In genomic region chr15:51658664-51659063, GRCh38 we compare ENCODE assay signal across 28 cellular contexts. TPM values are rescaled to one million over a fixed set of nuclear protein-coding genes. Genes with fewer than 3 reads are reported as not detected.
DNase-seq lines count a peak whose midpoint lies in the region; TF ChIP-seq lines count a peak whose summit lies in the region.
"Had no signal": no experiment of that assay in that cellular context is flagged by ENCODE, and none has a peak within 500 bp of the region (broad histone marks: within the 10 kb centered on the region; RNA-seq: fewer than 3 reads in every experiment).

No MANE protein-coding gene starts in this region.

- no peak overlapping the region for H3K27ac Mint-ChIP-seq in endodermal cell
- H3K27ac Mint-ChIP-seq: activated naive CD4-positive, alpha-beta T cell treated with anti-CD3 and anti-CD28 coated beads, Interleukin-2, amount 10 ng/mL, durations not matched to agents 7 days and 5 days; activated T-cell treated with anti-CD3 and anti-CD28 coated beads, Interleukin-2, amount 50 U/mL, for 72 hours; H9; nephron; stimulated activated naive CD8-positive, alpha-beta T cell treated with anti-CD3 and anti-CD28 coated beads, Interleukin-15, Interleukin-2, amounts not matched to agents 100 ng/mL and 50 ng/mL, for 24 hours; T-cell had no signal

- H3K27ac ChIP-seq in SJCRH30: no peak overlapping the region
- H3K27ac ChIP-seq in endodermal cell (ENCODE audit: low read depth, low read length): no peak overlapping the region
- H3K27ac ChIP-seq: heart left ventricle, parathyroid adenoma, right lobe of liver, thyroid gland had no signal

- no peaks in the 10 kb centered on the region for H3K27me3 ChIP-seq in SJCRH30
- no peaks in the 10 kb centered on the region for H3K27me3 ChIP-seq in endodermal cell (ENCODE audit: control insufficient read depth, insufficient read depth, low read length, poor library complexity, severe bottlenecking)
- H3K27me3 ChIP-seq: BE2C, heart left ventricle, MG63, right lobe of liver, thyroid gland had no signal

- peaks cover 2% of the 10 kb centered on the region for H3K27me3 Mint-ChIP-seq in endodermal cell (ENCODE audit: insufficient read depth)
- H3K27me3 Mint-ChIP-seq: stimulated activated naive CD8-positive, alpha-beta T cell treated with anti-CD3 and anti-CD28 coated beads, Interleukin-15, Interleukin-2, amounts not matched to agents 100 ng/mL and 50 ng/mL, for 24 hours; T-cell had no signal

- no peak overlapping the region for H3K9ac ChIP-seq in endodermal cell (ENCODE audit: extremely low read depth, low read length, poor library complexity, severe bottlenecking)
- H3K9ac ChIP-seq: parathyroid adenoma had no signal

- no peaks in the 10 kb centered on the region for H3K36me3 Mint-ChIP-seq in endodermal cell (ENCODE audit: low read depth)
- H3K36me3 Mint-ChIP-seq: activated naive CD4-positive, alpha-beta T cell treated with anti-CD3 and anti-CD28 coated beads, Interleukin-2, amount 10 ng/mL, durations not matched to agents 7 days and 5 days; T-cell had no signal

- H3K4me1 Mint-ChIP-seq in endodermal cell: no peaks in the 10 kb centered on the region
- H3K4me1 Mint-ChIP-seq: activated naive CD4-positive, alpha-beta T cell treated with anti-CD3 and anti-CD28 coated beads, Interleukin-2, amount 10 ng/mL, durations not matched to agents 7 days and 5 days; nephron; T-cell had no signal

- H3K9me3 Mint-ChIP-seq in endodermal cell: no peaks in the 10 kb centered on the region
- H3K9me3 Mint-ChIP-seq: activated naive CD4-positive, alpha-beta T cell treated with anti-CD3 and anti-CD28 coated beads, Interleukin-2, amount 10 ng/mL, durations not matched to agents 7 days and 5 days; activated T-cell treated with anti-CD3 and anti-CD28 coated beads, Interleukin-2, amount 50 U/mL, for 72 hours; H9; nephron; stimulated activated naive CD8-positive, alpha-beta T cell treated with anti-CD3 and anti-CD28 coated beads, Interleukin-15, Interleukin-2, amounts not matched to agents 100 ng/mL and 50 ng/mL, for 24 hours; T-cell had no signal

- H3K9me3 ChIP-seq in SJCRH30 (replicated peaks): no peaks in the 10 kb centered on the region
- no peaks in the 10 kb centered on the region for H3K9me3 ChIP-seq in endodermal cell (ENCODE audit: control insufficient read depth, low read length)
- H3K9me3 ChIP-seq: BE2C, Caco-2, heart left ventricle, MG63, right lobe of liver, thyroid gland had no signal

- H3K36me3 ChIP-seq in SJCRH30: no peaks in the 10 kb centered on the region
- H3K36me3 ChIP-seq in endodermal cell (ENCODE audit: control insufficient read depth, insufficient read depth, low read length): no peaks in the 10 kb centered on the region
- H3K36me3 ChIP-seq: BE2C, heart left ventricle, MG63, right lobe of liver, thyroid gland had no signal

- TF ChIP-seq CTCF in endodermal cell (conservative IDR thresholded peaks at IDR 0.05): no peak

- no peak overlapping the region for H3K4me3 Mint-ChIP-seq in endodermal cell
- H3K4me3 Mint-ChIP-seq: activated naive CD4-positive, alpha-beta T cell treated with anti-CD3 and anti-CD28 coated beads, Interleukin-2, amount 10 ng/mL, durations not matched to agents 7 days and 5 days; activated T-cell treated with anti-CD3 and anti-CD28 coated beads, Interleukin-2, amount 50 U/mL, for 72 hours; H9; nephron; stimulated activated naive CD8-positive, alpha-beta T cell treated with anti-CD3 and anti-CD28 coated beads, Interleukin-15, Interleukin-2, amounts not matched to agents 100 ng/mL and 50 ng/mL, for 24 hours; T-cell had no signal

- whole genome bisulfite sequencing in endodermal cell (ENCODE audit: insufficient coverage in 1 of 2, insufficient read length in 1 of 2), 2 experiments: 94% methylated on average over 3 of the region's 3 CpGs; no CpG with 5 or more reads in 1 of the 2 experiments

- H3K4me3 ChIP-seq in SJCRH30 (no peak overlapping the region), endodermal cell (ENCODE audit: low read length) (no peak overlapping the region)
- H3K4me3 ChIP-seq: heart left ventricle, MG63, right lobe of liver, thyroid gland had no signal

- H3K4me1 ChIP-seq in SJCRH30 (no peaks in the 10 kb centered on the region), endodermal cell (ENCODE audit: control insufficient read depth, insufficient read depth, low read length) (no peaks in the 10 kb centered on the region)
- H3K4me1 ChIP-seq: BE2C, Caco-2, heart left ventricle, parathyroid adenoma, right lobe of liver, thyroid gland had no signal

- DNase-seq in SIG-M5 treated with dmso at 0.1 percent for 504 hours (lab: John Stamatoyannopoulos, UW; ENCODE audit: unreplicated experiment): peak; percentile 58
- DNase-seq in SIG-M5 (lab: John Stamatoyannopoulos, UW): no peak
- peak; percentile 43 for DNase-seq in NCI-H1436 (lab: John Stamatoyannopoulos, UW)
- DNase-seq in SJCRH30: peak; percentile 32 to 75
- no peak for DNase-seq in activated T-cell treated with anti-CD3 and anti-CD28 coated beads, Interleukin-2, amount 50 U/mL, for 48 hours
- DNase-seq in D341Med (ENCODE audit: low spot score): no peak
- no peak for DNase-seq in activated naive CD4-positive, alpha-beta T cell treated with anti-CD3 and anti-CD28 coated beads, Interleukin-2, amount 50 U/mL, for 16 hours
- no peak for DNase-seq in endodermal cell
- DNase-seq: activated naive CD4-positive, alpha-beta T cell treated with anti-CD3 and anti-CD28 coated beads, Interleukin-2, amount 10 ng/mL, durations not matched to agents 7 days and 5 days; activated T-cell treated with anti-CD3 and anti-CD28 coated beads, Interleukin-2, amount 50 U/mL, for 72 hours; anterior cingulate cortex; BE2C; Caco-2; EL; H9; heart left ventricle; MG63; NCI-H2029; right lobe of liver; T-cell; thyroid gland had no signal

RNA-seq across cellular contexts. Expression of gene SCG3, which starts 22.6 kb away (rescaled TPM):
- not detected in 2 replicates for total RNA-seq in SJCRH30 (2014; rRNA removed; shearing (Covaris generic))
- total RNA-seq in endodermal cell: 10 to 100 TPM; 10.0 to 18.3 TPM
- 13.2 TPM for polyA plus RNA-seq in endodermal cell (2013, experiment 1 of 2)
- polyA plus RNA-seq in endodermal cell (2013, experiment 2 of 2): 12.6 TPM
- total RNA-seq: activated T-cell treated with anti-CD3 and anti-CD28 coated beads, Interleukin-2, amount 50 U/mL, for 72 hours; Caco-2; cardiac septum; HepG2; NCI-H460; right lobe of liver; Right ventricle myocardium inferior had no signal
- polyA plus RNA-seq: HepG2 had no signal

RNA-seq across cellular contexts. Expression of gene DMXL2, which starts 36.1 kb away (rescaled TPM):
- 16.7 and 22.4 TPM in 2 replicates for total RNA-seq in SJCRH30 (2014; rRNA removed; shearing (Covaris generic))
- 10 to 100 TPM; 20.8 to 31.5 TPM for total RNA-seq in endodermal cell
- 31.1 TPM for polyA plus RNA-seq in endodermal cell (2013, experiment 1 of 2)
- 28.6 TPM for polyA plus RNA-seq in endodermal cell (2013, experiment 2 of 2)

Comparison
In these comparisons a context has a peak if more than half of its experiments do, and no peak if none do; other contexts are left out.
1. DNase-seq: peak in SIG-M5 treated with dmso at 0.1 percent for 504 hours (single experiment), NCI-H1436 (single experiment) and SJCRH30 (2 of 2); none in SIG-M5 (single experiment), activated T-cell treated with anti-CD3 and anti-CD28 coated beads, Interleukin-2, amount 50 U/mL, for 48 hours (0 of 2), D341Med (single experiment), activated naive CD4-positive, alpha-beta T cell treated with anti-CD3 and anti-CD28 coated beads, Interleukin-2, amount 50 U/mL, for 16 hours (single experiment) and endodermal cell (single experiment).
2. RNA of gene SCG3, which starts 22.6 kb away (total RNA-seq): 10.0 to 18.3 TPM in endodermal cell; not detected in SJCRH30; every median in the first group is over 10 times any median in the second.